Comparison of ENCODE assay signal across 12 cellular contexts in the genomic region with DNA sequence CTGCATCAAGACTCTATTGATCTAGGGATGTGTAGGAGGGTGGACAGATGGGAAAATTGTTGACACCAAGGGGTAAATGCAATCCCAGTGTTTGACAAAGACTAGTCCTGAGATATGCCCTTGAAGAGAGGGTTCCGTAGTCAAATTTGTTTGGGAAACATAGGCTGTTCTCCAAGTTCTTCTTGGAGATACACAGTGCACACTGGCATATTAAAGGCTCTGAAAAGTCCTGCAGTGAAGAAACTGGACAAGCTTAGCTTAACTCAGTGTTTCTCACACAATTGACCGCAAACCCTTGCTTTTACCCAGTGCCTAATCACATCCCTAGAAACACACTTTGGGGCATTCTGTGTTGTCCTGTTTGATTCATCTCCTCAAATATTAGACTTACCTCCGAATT. TPM values are rescaled to one million over a fixed set of nuclear protein-coding genes. Genes with fewer than 3 reads are reported as not detected.
"Had no signal": no experiment of that assay in that cellular context is flagged by ENCODE, and none has a peak within 500 bp of the region (broad histone marks: within the 10 kb centered on the region; RNA-seq: fewer than 3 reads in every experiment).

No MANE protein-coding gene starts in this region.

- H3K27ac ChIP-seq: GM23248 had no signal

- H3K9ac ChIP-seq: GM23248 had no signal

- H3K4me3 ChIP-seq: GM23248, GM23338, HAP-1 had no signal

- H2AFZ ChIP-seq: GM23248, GM23338 had no signal

- H3K4me1 ChIP-seq: HAP-1 had no signal

- H3K9me3 ChIP-seq: HAP-1 had no signal

- H3K36me3 ChIP-seq: HAP-1 had no signal

- DNase-seq: GM23248, GOT3, H7, H9, HCEC 1CT, HFFc6 had no signal

- ATAC-seq: GM23338, HCT116 had no signal

- H3K4me2 ChIP-seq: GM23338 had no signal

- FAIRE-seq: H1, H54 had no signal

RNA-seq across cellular contexts. Expression of a gene that starts 10.8 kb away (rescaled TPM):
- total RNA-seq: GM23248, GM23338, H1, H4, H7, H9, HFFc6 had no signal
- polyA plus RNA-seq: GM23248, GM23338, H1 had no signal

RNA-seq across cellular contexts. Expression of a gene that starts 41.3 kb away (rescaled TPM):
- total RNA-seq: GM23248, GM23338, H1, H4, H7, H9, HFFc6 had no signal
- polyA plus RNA-seq: GM23248, GM23338, H1 had no signal

RNA-seq across cellular contexts. Expression of a gene that starts 45.2 kb away (rescaled TPM):
- total RNA-seq: GM23248, GM23338, H1, H7, H9, HFFc6 had no signal
- polyA plus RNA-seq: GM23248, GM23338, H1 had no signal
